In the genomic region with DNA sequence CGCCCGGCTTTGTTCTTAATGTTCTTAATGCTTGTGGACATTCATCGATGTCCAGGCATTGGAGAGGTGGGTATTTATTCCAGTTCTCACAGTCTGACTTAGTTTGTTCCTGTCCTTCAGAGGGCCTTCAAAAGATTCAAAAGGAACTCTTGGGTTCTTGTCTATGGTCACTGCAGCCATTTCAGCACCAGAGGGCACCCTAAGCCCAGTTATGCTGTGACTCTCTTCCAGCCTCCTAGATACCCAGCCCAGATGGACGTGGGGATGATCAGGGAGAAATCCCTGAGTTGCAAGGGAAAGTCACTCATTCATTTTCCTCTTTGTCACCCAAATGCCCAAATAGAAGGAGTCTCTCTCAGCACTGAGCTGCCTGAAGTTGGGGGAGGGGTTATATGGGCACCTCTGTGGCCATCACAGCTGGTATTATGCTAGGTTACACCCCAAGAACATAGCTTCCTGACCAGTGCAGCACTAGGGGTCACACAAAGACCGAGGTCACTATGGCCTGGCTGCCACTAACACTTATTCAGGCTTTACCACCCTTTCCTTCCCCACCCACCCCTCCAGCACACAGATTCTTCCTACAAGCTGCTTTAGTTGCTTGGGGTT, we compare ENCODE assay signal across 7 cellular contexts. TPM values are rescaled to one million over a fixed set of nuclear protein-coding genes. Genes with fewer than 3 reads are reported as not detected.
DNase-seq lines count a peak whose midpoint lies in the region; ATAC-seq and TF ChIP-seq lines count a peak whose summit lies in the region.

No MANE protein-coding gene starts in this region.

- in situ Hi-C loops in astrocyte of the cerebellum (cut with HindIII; ENCODE audit: low sequenced_read_pairs), result loop anchor here (10.0 kb wide), 1 partner anchor 144 kb away; the partner anchor contains the start of gene STK31

- no peak overlapping the region for H3K4me3 ChIP-seq in astrocyte of the cerebellum (ENCODE audit: low read depth, low read length)
- no peak overlapping the region for H3K4me3 ChIP-seq in smooth muscle cell

- H3K4me2 ChIP-seq in smooth muscle cell, result no peak overlapping the region

- H3K9ac ChIP-seq in smooth muscle cell (ENCODE audit: low read depth), result no peak overlapping the region

- no peaks in the 10 kb centered on the region for H3K4me1 ChIP-seq in smooth muscle cell (ENCODE audit: low read depth)

- peak overlapping the region; percentile 51 for H2AFZ ChIP-seq in smooth muscle cell (ENCODE audit: low read depth)

- DNase-seq in NCI-H1694 (lab: John Stamatoyannopoulos, UW), result peak; percentile 77
- peak; percentile 59 for DNase-seq in T-helper 9 cell
- peak; percentile 63 for DNase-seq in astrocyte of the cerebellum (ENCODE audit: low read depth)
- peak in 46 of 51 donors; percentile 4 to 74 (median 41) for DNase-seq in hypothalamus (lab: John Stamatoyannopoulos, UW)
- peak; percentile 9 for DNase-seq in smooth muscle cell (lab: John Stamatoyannopoulos, UW; ENCODE audit: unreplicated experiment)

- no peak overlapping the region for H3K27ac ChIP-seq in smooth muscle cell (ENCODE audit: low read depth)

- ATAC-seq in HG02678 (IDR thresholded peaks at IDR 0.05; ENCODE audit: unreplicated experiment), result peak; percentile 93

- no peaks in the 10 kb centered on the region for H3F3A ChIP-seq in smooth muscle cell (ENCODE audit: low read depth)

- H3K79me2 ChIP-seq in smooth muscle cell (ENCODE audit: low read depth), result no peaks in the 10 kb centered on the region

- H3K36me3 ChIP-seq in smooth muscle cell (ENCODE audit: low read depth), result no peaks in the 10 kb centered on the region

- H3K9me3 ChIP-seq in smooth muscle cell (replicated peaks; ENCODE audit: low read depth), result no peaks in the 10 kb centered on the region

- no peaks in the 10 kb centered on the region for H3K27me3 ChIP-seq in smooth muscle cell (ENCODE audit: low read depth)

- no peaks in the 10 kb centered on the region for H4K20me1 ChIP-seq in smooth muscle cell (ENCODE audit: low read depth)

- peak; percentile 78 for TF ChIP-seq CTCF in GM12874 (IDR thresholded peaks at IDR 0.05; ENCODE audit: insufficient read depth, low read depth, low read length)
- TF ChIP-seq CTCF in astrocyte of the cerebellum (IDR thresholded peaks at IDR 0.05; ENCODE audit: low read depth, low read length, missing control alignments), result peak; percentile 87
- TF ChIP-seq CTCF in smooth muscle cell (IDR thresholded peaks at IDR 0.05; ENCODE audit: borderline replicate concordance, insufficient read depth, poor library complexity, severe bottlenecking), result peak; percentile 85

- WGBS in smooth muscle cell (ENCODE audit: low lambda C conversion rate), result 27% methylated on average over 5 of the region's 5 CpGs

RNA-seq across cellular contexts. Expression of gene CCDC126, which starts 26.5 kb away (rescaled TPM):
- 19.4 and 23.2 TPM in 2 replicates for total RNA-seq in smooth muscle cell
- 8.5 and 9.5 TPM in 2 replicates for polyA plus RNA-seq in smooth muscle cell

RNA-seq across cellular contexts. Expression of gene TRA2A, which starts 38.9 kb away (rescaled TPM):
- 77.0 and 89.0 TPM in 2 replicates for total RNA-seq in smooth muscle cell
- 43.0 and 43.9 TPM in 2 replicates for polyA plus RNA-seq in smooth muscle cell

Comparison
In these comparisons a context has a peak if more than half of its experiments do, and no peak if none do; other contexts are left out.
1. DNase-seq: peak in every context shown above with its lines; median percentile 77 in NCI-H1694; 63 in astrocyte of the cerebellum; 59 in T-helper 9 cell; 41 in hypothalamus; 9 in smooth muscle cell.